11 cellular contexts compared by ENCODE assay signal in the genomic region with DNA sequence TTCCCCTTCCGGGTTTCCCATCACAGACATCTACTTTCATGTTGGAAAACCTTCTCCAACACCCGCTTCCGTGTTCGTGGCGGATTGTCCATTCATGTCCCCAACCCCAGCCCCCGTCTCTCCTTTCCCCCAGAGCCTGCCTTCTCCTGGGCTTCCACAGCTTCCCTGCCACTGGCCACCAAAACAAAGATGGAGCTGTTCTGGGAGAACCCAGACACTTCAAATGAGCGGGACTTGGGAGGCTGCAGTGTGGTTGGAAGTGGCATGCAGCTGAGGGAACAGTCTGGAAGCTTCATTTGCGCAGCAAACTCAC. TPM values are rescaled to one million over a fixed set of nuclear protein-coding genes. Genes with fewer than 3 reads are reported as not detected.
DNase-seq lines count a peak whose midpoint lies in the region; ATAC-seq and TF ChIP-seq lines count a peak whose summit lies in the region.
"Had no signal": no experiment of that assay in that cellular context is flagged by ENCODE, and none has a peak within 500 bp of the region (broad histone marks: within the 10 kb centered on the region; RNA-seq: fewer than 3 reads in every experiment).

No MANE protein-coding gene starts in this region.

- H3K79me2 ChIP-seq in mammary epithelial cell (ENCODE audit: insufficient read depth, low read length) = peaks cover 76% of the 10 kb centered on the region

- POLR2A ChIA-PET in MCF 10A (lab: Yijun Ruan, JAX) = interaction anchor here (0.6 to 4.9 kb wide), 3 partner anchors 13 to 89 kb away, joined by 4 to 52 read pairs (median 9); no protein-coding TSS in a partner anchor

- H3K4me1 ChIP-seq in mammary epithelial cell (ENCODE audit: insufficient read depth, low read length) (peaks cover 32% of the 10 kb centered on the region), body of pancreas (peaks cover 71% of the 10 kb centered on the region), upper lobe of right lung (peaks cover 40% of the 10 kb centered on the region)

- no peaks in the 10 kb centered on the region for H3K9me3 Mint-ChIP-seq in MCF 10A (ENCODE audit: unreplicated experiment)
- no peaks in the 10 kb centered on the region for H3K9me3 Mint-ChIP-seq in natural killer cell treated with Interleukin-12 subunit alpha and Interleukin-12 subunit beta and Interleukin-15 and Interleukin-18, amount 100 ng/mL, for 72 hours

- H2AFZ ChIP-seq in mammary epithelial cell (ENCODE audit: low read depth, low read length) = no peak overlapping the region

- no peak overlapping the region for H3K9ac ChIP-seq in mammary epithelial cell (ENCODE audit: insufficient read depth, low read length)

- CTCF ChIA-PET in MCF 10A (lab: Yijun Ruan, JAX) = interaction anchor here (0.5 to 0.7 kb wide), 3 partner anchors 32 to 48 kb away, joined by 3 to 5 read pairs (median 3); no protein-coding TSS in a partner anchor
- CTCF ChIA-PET in mammary epithelial cell (lab: Charles Lee; ENCODE audit: low non-redundant PET) = no interaction called here

- dilution Hi-C loops in mammary epithelial cell (cut with HindIII; ENCODE audit: low sequenced_read_pairs) = no loop called here

- in situ Hi-C loops in mammary epithelial cell (cut with MboI; ENCODE audit: low sequenced_read_pairs in 2 of 2) = loop anchor here in 1 of 2 donors (10.0 kb wide), 2 partner anchors 68 to 258 kb away; a partner anchor contains a TSS

- H3K27ac ChIP-seq in mammary epithelial cell (ENCODE audit: insufficient read depth, low read depth, low read length) (no peak overlapping the region), body of pancreas (peak overlapping the region; percentile 65 to 86 (median 79)), upper lobe of right lung (peak overlapping the region; percentile 59)
- H3K27ac ChIP-seq: C4-2B had no signal

- H3K36me3 ChIP-seq in mammary epithelial cell (ENCODE audit: insufficient read depth, low read length) (no peaks in the 10 kb centered on the region), body of pancreas (replicated peaks in 1 of 2; ENCODE audit: insufficient read depth in 1 of 2, low read depth in 2 of 2) (no peaks in the 10 kb centered on the region), upper lobe of right lung (no peaks in the 10 kb centered on the region)

- ATAC-seq in body of pancreas (no peak), upper lobe of right lung (no peak), HG02763 (IDR thresholded peaks at IDR 0.05; ENCODE audit: unreplicated experiment) (no peak)
- no peak for ATAC-seq in natural killer cell treated with Interleukin-12 subunit alpha and Interleukin-12 subunit beta and Interleukin-15 and Interleukin-18, amount 100 ng/mL, for 72 hours

- peak overlapping the region; percentile 88 for H3K4me3 Mint-ChIP-seq in MCF 10A (ENCODE audit: unreplicated experiment)
- peak overlapping the region; percentile 96 for H3K4me3 Mint-ChIP-seq in natural killer cell treated with Interleukin-12 subunit alpha and Interleukin-12 subunit beta and Interleukin-15 and Interleukin-18, amount 100 ng/mL, for 72 hours

- TF ChIP-seq CTCF in MCF 10A (IDR thresholded peaks at IDR 0.05; ENCODE audit: unreplicated experiment) (no peak), mammary epithelial cell (conservative IDR thresholded peaks at IDR 0.05 in 1 of 2, IDR thresholded peaks at IDR 0.05 in 1 of 2; ENCODE audit: extremely low read depth in 1 of 2, insufficient read depth in 1 of 2, low read depth in 1 of 2, low read length in 2 of 2) (no peak), body of pancreas (IDR thresholded peaks at IDR 0.05) (no peak), upper lobe of right lung (IDR thresholded peaks at IDR 0.05) (no peak)

- H3K9me3 ChIP-seq in mammary epithelial cell (replicated peaks; ENCODE audit: insufficient read depth, low read length) = no peaks in the 10 kb centered on the region
- no peaks in the 10 kb centered on the region for H3K9me3 ChIP-seq in body of pancreas
- no peaks in the 10 kb centered on the region for H3K9me3 ChIP-seq in upper lobe of right lung

- WGBS in mammary epithelial cell (ENCODE audit: low coverage, missing lambda C conversion rate) = 71% methylated on average over 2 of the region's 8 CpGs
- 51 to 62% methylated on average over 8 of the region's 8 CpGs for WGBS in body of pancreas, 2 donors

- H3K27me3 ChIP-seq in mammary epithelial cell (ENCODE audit: insufficient read depth, low read length) (no peaks in the 10 kb centered on the region), body of pancreas (no peaks in the 10 kb centered on the region), upper lobe of right lung (no peaks in the 10 kb centered on the region)

- H3K27me3 Mint-ChIP-seq in MCF 10A (ENCODE audit: insufficient read depth, unreplicated experiment) = no peaks in the 10 kb centered on the region
- H3K27me3 Mint-ChIP-seq in natural killer cell treated with Interleukin-12 subunit alpha and Interleukin-12 subunit beta and Interleukin-15 and Interleukin-18, amount 100 ng/mL, for 72 hours = no peaks in the 10 kb centered on the region

- no peak overlapping the region for H3K4me3 ChIP-seq in mammary epithelial cell (replicated peaks in 1 of 3; ENCODE audit: insufficient read depth in 1 of 3, low read depth in 2 of 3, low read length in 3 of 3)
- no peak overlapping the region for H3K4me3 ChIP-seq in body of pancreas
- peak overlapping the region; percentile 68 for H3K4me3 ChIP-seq in upper lobe of right lung

- H3K4me2 ChIP-seq in mammary epithelial cell (ENCODE audit: insufficient read depth, low read depth, low read length) = no peak overlapping the region

- BruUV-seq in MCF 10A (replicated peaks; lab: Mats Ljungman, UMichigan) = no TSS peak
- BruUV-seq in mammary epithelial cell (replicated peaks; lab: Mats Ljungman, UMichigan) = no TSS peak

- TF ChIP-seq POLR2A in body of pancreas (IDR thresholded peaks at IDR 0.05) = no peak

- H3K27ac Mint-ChIP-seq in MCF 10A (ENCODE audit: low read depth, unreplicated experiment) = peak overlapping the region; percentile 19
- peak overlapping the region; percentile 84 to 96 for H3K27ac Mint-ChIP-seq in natural killer cell treated with Interleukin-12 subunit alpha and Interleukin-12 subunit beta and Interleukin-15 and Interleukin-18, amount 100 ng/mL, for 72 hours

- no peak for DNase-seq in MCF 10A (ENCODE audit: unreplicated experiment)
- DNase-seq in mammary epithelial cell = no peak
- peak in 2 of 4 donors; percentile 41 to 51 for DNase-seq in body of pancreas
- DNase-seq in natural killer cell treated with Interleukin-12 subunit alpha and Interleukin-12 subunit beta and Interleukin-15 and Interleukin-18, amount 100 ng/mL, for 72 hours (ENCODE audit: low spot score) = no peak
- DNase-seq in upper lobe of right lung = no peak
- no peak for DNase-seq in mesenteric fat pad (ENCODE audit: low spot score)
- no peak for DNase-seq in T1000 (lab: John Stamatoyannopoulos, UW)
- DNase-seq: KBM-7, NCI-H446 had no signal

- intact Hi-C loops in MCF 10A (cut with micrococcal nuclease) = no loop called here
- intact Hi-C loops in mammary epithelial cell (cut with micrococcal nuclease) = no loop called here
- intact Hi-C loops in body of pancreas (cut with DNase I) = no loop called here
- intact Hi-C loops in upper lobe of right lung (cut with DNase I) = no loop called here

- H3K36me3 Mint-ChIP-seq in MCF 10A (ENCODE audit: insufficient read depth, unreplicated experiment) = no peaks in the 10 kb centered on the region
- H3K36me3 Mint-ChIP-seq in natural killer cell treated with Interleukin-12 subunit alpha and Interleukin-12 subunit beta and Interleukin-15 and Interleukin-18, amount 100 ng/mL, for 72 hours = no peaks in the 10 kb centered on the region

- H4K20me1 ChIP-seq in mammary epithelial cell (ENCODE audit: insufficient read depth, low read length) = no peaks in the 10 kb centered on the region

- H3K4me1 Mint-ChIP-seq in MCF 10A (ENCODE audit: insufficient read depth, unreplicated experiment) = peaks cover 43% of the 10 kb centered on the region
- peaks cover 78 to 79% of the 10 kb centered on the region in 2 donors for H3K4me1 Mint-ChIP-seq in natural killer cell treated with Interleukin-12 subunit alpha and Interleukin-12 subunit beta and Interleukin-15 and Interleukin-18, amount 100 ng/mL, for 72 hours (ENCODE audit: low read depth in 2 of 2)

RNA-seq across cellular contexts. Expression of a gene that starts 2.8 kb away (rescaled TPM):
- 45.1 and 48.5 TPM in 2 replicates for total RNA-seq in MCF 10A (2022)
- 10 to 100 TPM; 17.8 to 56.2 TPM for total RNA-seq in mammary epithelial cell
- 61.9 TPM for polyA plus RNA-seq in mammary epithelial cell
- polyA minus RNA-seq in mammary epithelial cell = 17.1 TPM
- total RNA-seq in body of pancreas = 10 to 100 TPM; 56.7 to 78.6 TPM
- total RNA-seq in natural killer cell treated with Interleukin-12 subunit alpha and Interleukin-12 subunit beta and Interleukin-15 and Interleukin-18, amount 100 ng/mL, for 72 hours = 100 to 1,000 TPM; 164 to 185 TPM
- total RNA-seq in upper lobe of right lung = 64.3 TPM
- 52.4 TPM for total RNA-seq in mesenteric fat pad

RNA-seq across cellular contexts. Expression of a gene that starts 25.8 kb away (rescaled TPM):
- total RNA-seq in MCF 10A (2022) (not detected in 2 replicates), mammary epithelial cell (not detected), body of pancreas (over 10,000 TPM in 1 of 2 donors, 1,000 to 10,000 TPM in 1; 6,275 to 13,040 TPM), upper lobe of right lung (0.23 TPM), mesenteric fat pad (1.5 TPM)
- polyA plus RNA-seq in mammary epithelial cell = not detected
- not detected for polyA minus RNA-seq in mammary epithelial cell
- total RNA-seq in natural killer cell treated with Interleukin-12 subunit alpha and Interleukin-12 subunit beta and Interleukin-15 and Interleukin-18, amount 100 ng/mL, for 72 hours = 1 to 10 TPM in 1 of 2 donors, under 1 TPM in 1; 0.53 to 2.3 TPM

RNA-seq across cellular contexts. Expression of a gene that starts 44.1 kb away (rescaled TPM):
- total RNA-seq in MCF 10A (2022) (not detected in 2 replicates), mammary epithelial cell (not detected), body of pancreas (over 10,000 TPM in 1 of 2 donors, 1,000 to 10,000 TPM in 1; 4,384 to 21,046 TPM), upper lobe of right lung (not detected), mesenteric fat pad (0.74 TPM)
- polyA plus RNA-seq in mammary epithelial cell = not detected
- polyA minus RNA-seq in mammary epithelial cell = not detected
- total RNA-seq in natural killer cell treated with Interleukin-12 subunit alpha and Interleukin-12 subunit beta and Interleukin-15 and Interleukin-18, amount 100 ng/mL, for 72 hours = not detected

Comparison
In these comparisons a context has a peak if more than half of its experiments do, and no peak if none do; other contexts are left out.
1. RNA of a gene that starts 25.8 kb away (total RNA-seq): 6,275 to 13,040 TPM in body of pancreas; 0.53 to 2.3 TPM in natural killer cell treated with Interleukin-12 subunit alpha and Interleukin-12 subunit beta and Interleukin-15 and Interleukin-18, amount 100 ng/mL, for 72 hours, 1.5 TPM in mesenteric fat pad (single experiment), not detected in MCF 10A, 0.23 TPM in upper lobe of right lung (single experiment) and not detected in mammary epithelial cell; every median in the first group is over 1,000 times any median in the second.
2. RNA of a gene that starts 44.1 kb away (total RNA-seq): 4,384 to 21,046 TPM in body of pancreas; 0.74 TPM in mesenteric fat pad (single experiment), not detected in MCF 10A, not detected in mammary epithelial cell, not detected in natural killer cell treated with Interleukin-12 subunit alpha and Interleukin-12 subunit beta and Interleukin-15 and Interleukin-18, amount 100 ng/mL, for 72 hours and not detected in upper lobe of right lung (single experiment); every median in the first group is over 1,000 times any median in the second.